Comparison of ENCODE assay signal across 8 cellular contexts in genomic region chr19:43504426-43505185, GRCh38. TPM values are rescaled to one million over a fixed set of nuclear protein-coding genes. Genes with fewer than 3 reads are reported as not detected.
DNase-seq lines count a peak whose midpoint lies in the region; ATAC-seq lines count a peak whose summit lies in the region.

Gene PHLDB3 (minus strand): TSS chr19:43504746. CDS start chr19:43504118, 628 bp downstream.

- H3K27ac ChIP-seq in rectal smooth muscle tissue (ENCODE audit: low read depth, low read length): peak within 1 kb of the TSS; percentile 86

- no peaks in the 10 kb centered on the region for H3K27me3 ChIP-seq in rectal smooth muscle tissue (ENCODE audit: control insufficient read depth, insufficient read depth, low read length)

- peak within 1 kb of the TSS; percentile 81 for H3K4me3 ChIP-seq in rectal smooth muscle tissue (ENCODE audit: low read length)

- intact Hi-C loops in left cardiac atrium (cut with DNase I): no loop called here

- peak within 1 kb of the TSS; percentile 46 for H3K9ac ChIP-seq in rectal smooth muscle tissue (ENCODE audit: low read length)

- H3K4me1 ChIP-seq in rectal smooth muscle tissue (ENCODE audit: control insufficient read depth, insufficient read depth, low read length): no peaks in the 10 kb centered on the region

- H3K36me3 ChIP-seq in rectal smooth muscle tissue (ENCODE audit: control insufficient read depth, insufficient read depth, low read length): peaks cover 3% of the 10 kb centered on the region

- ATAC-seq in GM18511 (IDR thresholded peaks at IDR 0.05; ENCODE audit: unreplicated experiment): peak; percentile 34
- ATAC-seq in HG02678 (IDR thresholded peaks at IDR 0.05; ENCODE audit: unreplicated experiment): peak; percentile 22
- peak; percentile 32 to 55 for ATAC-seq in left cardiac atrium

- DNase-seq in NCI-H69 (lab: John Stamatoyannopoulos, UW) (peak; percentile 80), left cardiac atrium (peak; percentile 43), NCI-H524 treated with DMSO at 0.1 percent for 48 hours (lab: John Stamatoyannopoulos, UW) (no peak), cerebellum (ENCODE audit: low spot score) (no peak)
- peak; percentile 51 for DNase-seq in activated naive CD4-positive, alpha-beta T cell treated with Interleukin-2 at 50 U/mL for 16 hours

RNA-seq across cellular contexts. Expression of gene PHLDB3, which starts in this region (rescaled TPM):
- total RNA-seq in left cardiac atrium: 1 to 10 TPM; 7.3 to 7.4 TPM
- total RNA-seq in cerebellum: 5.0 TPM

Comparison
In these comparisons a context has a peak if more than half of its experiments do, and no peak if none do; other contexts are left out.
1. DNase-seq: peak in NCI-H69 (single experiment), activated naive CD4-positive, alpha-beta T cell treated with Interleukin-2 at 50 U/mL for 16 hours (single experiment) and left cardiac atrium (single experiment); none in NCI-H524 treated with DMSO at 0.1 percent for 48 hours (single experiment) and cerebellum (single experiment).
2. Peak in every context shown above with its lines, with median percentiles within 50 percentile points of each other: ATAC-seq.